In the genomic region with DNA sequence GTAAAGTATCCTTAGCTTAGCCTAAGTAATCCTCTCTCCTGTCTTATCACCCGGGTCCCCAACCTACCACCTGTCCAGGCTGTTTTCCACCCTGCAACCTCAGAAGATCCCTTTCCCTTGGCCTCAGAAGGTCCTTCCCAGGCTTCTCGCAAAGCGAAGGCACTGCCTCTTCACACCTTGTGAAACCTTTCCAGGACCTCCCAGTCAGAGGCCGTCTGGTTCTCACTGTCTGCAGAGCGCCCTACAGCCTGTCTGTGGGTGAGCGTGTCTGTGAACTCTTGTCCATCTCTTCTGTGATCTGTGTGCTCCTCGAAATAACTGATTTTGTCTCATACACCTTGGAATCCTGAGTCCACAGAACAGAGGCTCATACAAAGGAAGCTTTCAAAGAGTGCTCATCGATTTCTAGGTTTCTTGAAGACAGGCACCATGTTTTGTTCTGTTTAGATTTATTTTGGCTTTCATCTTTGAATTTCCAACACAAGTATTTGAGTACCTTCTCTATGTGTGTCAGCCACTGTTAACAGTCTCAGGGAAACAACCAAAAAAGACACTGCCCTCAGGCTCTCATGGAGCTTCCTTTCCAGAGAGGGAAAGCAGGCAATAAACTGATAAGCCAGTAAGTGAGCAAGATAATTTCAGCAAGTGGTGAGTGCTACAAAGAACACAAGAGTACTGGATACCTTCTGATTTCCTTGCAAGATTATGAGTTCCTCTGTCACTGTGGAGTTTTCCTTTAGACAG, we compare ENCODE assay signal across 3 cellular contexts.
TF ChIP-seq lines count a peak whose summit lies in the region.

No MANE protein-coding gene starts in this region.

TF ChIP-seq in SK-N-SH, 30 proteins besides CTCF, POLR2A, EP300 and RAD21:
- TF ChIP-seq GATA2 (CRISPR knock-in tag; IDR thresholded peaks at IDR 0.05) (peak; percentile 47), YY1 (IDR thresholded peaks at IDR 0.05; ENCODE audit: low read depth) (no peak)
TF ChIP-seq in SK-N-SH: peak in this region for 1.

TF ChIP-seq in SK-N-SH treated with all-trans-retinoic acid at 6 μM for 48 hours, 23 proteins besides CTCF, POLR2A, EP300 and RAD21:
- TF ChIP-seq ZC3H10 (CRISPR knock-in tag; IDR thresholded peaks at IDR 0.05) (no peak), PATZ1 (CRISPR knock-in tag; IDR thresholded peaks at IDR 0.05; ENCODE audit: borderline replicate concordance) (no peak), POU6F1 (CRISPR knock-in tag; IDR thresholded peaks at IDR 0.05; ENCODE audit: borderline replicate concordance, low read depth) (no peak), ZNF70 (CRISPR knock-in tag; IDR thresholded peaks at IDR 0.05) (no peak), ISL1 (CRISPR knock-in tag; IDR thresholded peaks at IDR 0.05) (no peak), BACH2 (CRISPR knock-in tag; IDR thresholded peaks at IDR 0.05; ENCODE audit: borderline replicate concordance) (no peak), CSDC2 (CRISPR knock-in tag; IDR thresholded peaks at IDR 0.05) (no peak), ZFP3 (CRISPR knock-in tag; IDR thresholded peaks at IDR 0.05) (no peak), PPARA (CRISPR knock-in tag; IDR thresholded peaks at IDR 0.05; ENCODE audit: borderline replicate concordance) (no peak), ARNTL (CRISPR knock-in tag; IDR thresholded peaks at IDR 0.05; ENCODE audit: borderline replicate concordance, low read depth) (no peak), ESRRG (CRISPR knock-in tag; IDR thresholded peaks at IDR 0.05) (no peak), GLIS3 (CRISPR knock-in tag; IDR thresholded peaks at IDR 0.05) (no peak), OSR1 (CRISPR knock-in tag; IDR thresholded peaks at IDR 0.05) (no peak), ZNF565 (CRISPR knock-in tag; conservative IDR thresholded peaks at IDR 0.05; ENCODE audit: low read depth) (no peak), RARB (CRISPR knock-in tag; IDR thresholded peaks at IDR 0.05) (no peak), ZNF8 (CRISPR knock-in tag; IDR thresholded peaks at IDR 0.05) (no peak), SNAI2 (CRISPR knock-in tag; IDR thresholded peaks at IDR 0.05) (no peak), TCF4 (CRISPR knock-in tag; IDR thresholded peaks at IDR 0.05; ENCODE audit: borderline replicate concordance) (no peak), ZFP30 (CRISPR knock-in tag; IDR thresholded peaks at IDR 0.05) (no peak)
- TF ChIP-seq, protein P1, sequence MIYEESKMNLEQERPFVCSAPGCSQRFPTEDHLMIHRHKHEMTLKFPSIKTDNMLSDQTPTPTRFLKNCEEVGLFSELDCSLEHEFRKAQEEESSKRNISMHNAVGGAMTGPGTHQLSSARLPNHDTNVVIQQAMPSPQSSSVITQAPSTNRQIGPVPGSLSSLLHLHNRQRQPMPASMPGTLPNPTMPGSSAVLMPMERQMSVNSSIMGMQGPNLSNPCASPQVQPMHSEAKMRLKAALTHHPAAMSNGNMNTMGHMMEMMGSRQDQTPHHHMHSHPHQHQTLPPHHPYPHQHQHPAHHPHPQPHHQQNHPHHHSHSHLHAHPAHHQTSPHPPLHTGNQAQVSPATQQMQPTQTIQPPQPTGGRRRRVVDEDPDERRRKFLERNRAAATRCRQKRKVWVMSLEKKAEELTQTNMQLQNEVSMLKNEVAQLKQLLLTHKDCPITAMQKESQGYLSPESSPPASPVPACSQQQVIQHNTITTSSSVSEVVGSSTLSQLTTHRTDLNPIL (CRISPR knock-in tag; IDR thresholded peaks at IDR 0.05; ENCODE audit: low read depth), result no peak

TF ChIP-seq in H1, 55 proteins besides CTCF, POLR2A, EP300 and RAD21:
- TF ChIP-seq KDM4A (IDR thresholded peaks at IDR 0.05; ENCODE audit: low read depth, low read length, severe bottlenecking) (no peak), BCL11A (IDR thresholded peaks at IDR 0.05; ENCODE audit: low read depth in 2 of 2, low read length in 2 of 2) (no peak), TAF7 (optimal IDR thresholded peaks at IDR 0.05; ENCODE audit: borderline replicate concordance, low read depth, low read length) (no peak), EZH2 (IDR thresholded peaks at IDR 0.05; ENCODE audit: low read depth, low read length, severe bottlenecking) (no peak)
